1 cellular context compared by ENCODE assay signal in genomic region chr20:38109657-38110524, GRCh38.
TF ChIP-seq lines count a peak whose summit lies in the region.

No MANE protein-coding gene starts in this region.

TF ChIP-seq in HepG2, 621 proteins besides CTCF, POLR2A, EP300 and RAD21 (continued from another document and continues in another):
- TF ChIP-seq DBP (CRISPR knock-in tag; IDR thresholded peaks at IDR 0.05; ENCODE audit: not compliant biosample characterization) (no peak), CEBPB (IDR thresholded peaks at IDR 0.05; ENCODE audit: borderline replicate concordance, low read depth, low read length) (peak; percentile 95), RAD51 (IDR thresholded peaks at IDR 0.05; ENCODE audit: borderline replicate concordance) (no peak), NKX3-1 (CRISPR knock-in tag; IDR thresholded peaks at IDR 0.05) (no peak), STAT5B (CRISPR knock-in tag; IDR thresholded peaks at IDR 0.05) (no peak), SIN3A (IDR thresholded peaks at IDR 0.05; ENCODE audit: borderline replicate concordance, low read depth, low read length) (no peak), U2AF2 (IDR thresholded peaks at IDR 0.05; ENCODE audit: low read depth, low read length) (no peak), RBM39 (IDR thresholded peaks at IDR 0.05; ENCODE audit: low read depth, low read length, poor library complexity, severe bottlenecking) (no peak), AGO2 (optimal IDR thresholded peaks at IDR 0.05; ENCODE audit: low read depth, low read length) (no peak), HOXA3 (CRISPR knock-in tag; IDR thresholded peaks at IDR 0.05) (peak; percentile 13; the same call in 1 of the 2 replicates), PBX2 (CRISPR knock-in tag; IDR thresholded peaks at IDR 0.05) (peak; percentile 34), ZNF564 (CRISPR knock-in tag; IDR thresholded peaks at IDR 0.05) (no peak), ZNF160 (CRISPR knock-in tag; IDR thresholded peaks at IDR 0.05) (no peak), ZNF280B (CRISPR knock-in tag; IDR thresholded peaks at IDR 0.05; ENCODE audit: borderline replicate concordance) (no peak), ZMYM3 (CRISPR knock-in tag; IDR thresholded peaks at IDR 0.05) (no peak), TGIF2 (CRISPR knock-in tag; IDR thresholded peaks at IDR 0.05) (peak; percentile 98), MZF1 (CRISPR knock-in tag; IDR thresholded peaks at IDR 0.05; ENCODE audit: borderline replicate concordance) (no peak), ZNF850 (CRISPR knock-in tag; conservative IDR thresholded peaks at IDR 0.05) (no peak), ZMAT3 (CRISPR knock-in tag; conservative IDR thresholded peaks at IDR 0.05) (no peak), EHMT2 (IDR thresholded peaks at IDR 0.05; ENCODE audit: borderline replicate concordance, low read depth, low read length) (peak; percentile 49; the same call in 1 of the 2 replicates), JUND (CRISPR knock-in tag; IDR thresholded peaks at IDR 0.05) (peak; percentile 87), ZBTB7B (CRISPR knock-in tag; IDR thresholded peaks at IDR 0.05) (peak; percentile 53), IKZF5 (CRISPR knock-in tag; IDR thresholded peaks at IDR 0.05) (peak; percentile 72; the same call in 1 of the 2 replicates), GATA4 (IDR thresholded peaks at IDR 0.05; ENCODE audit: borderline replicate concordance, low read depth) (0 out of 2 replicates have a peak, but pooled peaks have one; percentile 15), PHF5A (CRISPR knock-in tag; IDR thresholded peaks at IDR 0.05; ENCODE audit: low read depth, unreplicated experiment) (no peak), ZNF552 (CRISPR knock-in tag; IDR thresholded peaks at IDR 0.05; ENCODE audit: borderline replicate concordance) (no peak), NAIF1 (CRISPR knock-in tag; IDR thresholded peaks at IDR 0.05; ENCODE audit: borderline replicate concordance) (no peak), CBX2 (IDR thresholded peaks at IDR 0.05; ENCODE audit: low read depth, low read length) (no peak), CBX2 (CRISPR knock-in tag; IDR thresholded peaks at IDR 0.05; ENCODE audit: low read depth) (no peak), ZNF576 (CRISPR knock-in tag; IDR thresholded peaks at IDR 0.05) (no peak), ZNF652 (CRISPR knock-in tag; IDR thresholded peaks at IDR 0.05; ENCODE audit: borderline replicate concordance, low read depth) (no peak), ELF3 (CRISPR knock-in tag; IDR thresholded peaks at IDR 0.05) (0 out of 2 replicates have a peak, but pooled peaks have one; percentile 19), MED8 (CRISPR knock-in tag; IDR thresholded peaks at IDR 0.05; ENCODE audit: insufficient replicate concordance) (no peak), HOXA5 (CRISPR knock-in tag; IDR thresholded peaks at IDR 0.05) (no peak), HDAC2 (CRISPR knock-in tag; IDR thresholded peaks at IDR 0.05) (peak; percentile 73; the same call in 1 of the 2 replicates), TCF7 (IDR thresholded peaks at IDR 0.05; ENCODE audit: low read depth) (peak; percentile 60), MBNL3 (CRISPR knock-in tag; conservative IDR thresholded peaks at IDR 0.05) (no peak), SNAPC2 (CRISPR knock-in tag; IDR thresholded peaks at IDR 0.05) (no peak), SRSF9 (IDR thresholded peaks at IDR 0.05; ENCODE audit: borderline replicate concordance, insufficient read depth, low read depth, low read length, poor library complexity, severe bottlenecking) (no peak), PLRG1 (conservative IDR thresholded peaks at IDR 0.05) (no peak), RXRA (CRISPR knock-in tag; IDR thresholded peaks at IDR 0.05) (peak; percentile 44; the same call in 1 of the 2 replicates), ZBTB46 (CRISPR knock-in tag; IDR thresholded peaks at IDR 0.05; ENCODE audit: borderline replicate concordance) (no peak), SMAD9 (CRISPR knock-in tag; IDR thresholded peaks at IDR 0.05) (no peak), BATF2 (CRISPR knock-in tag; IDR thresholded peaks at IDR 0.05) (no peak), TBX2 (CRISPR knock-in tag; IDR thresholded peaks at IDR 0.05; ENCODE audit: borderline replicate concordance) (peak; percentile 82), SMARCE1 (IDR thresholded peaks at IDR 0.05; ENCODE audit: borderline replicate concordance) (no peak), ATF1 (CRISPR knock-in tag; IDR thresholded peaks at IDR 0.05) (no peak), NR2F1 (CRISPR knock-in tag; IDR thresholded peaks at IDR 0.05) (peak; percentile 85 to 92), GTF2F1 (IDR thresholded peaks at IDR 0.05; ENCODE audit: low read length) (no peak), HNF1A (IDR thresholded peaks at IDR 0.05; ENCODE audit: low read depth) (no peak), HNF1A (CRISPR knock-in tag; IDR thresholded peaks at IDR 0.05; ENCODE audit: borderline replicate concordance) (no peak; the same call in 1 of the 2 replicates), NFE2 (CRISPR knock-in tag; IDR thresholded peaks at IDR 0.05) (0 out of 2 replicates have a peak, but pooled peaks have one; percentile 4), ZSCAN31 (CRISPR knock-in tag; IDR thresholded peaks at IDR 0.05; ENCODE audit: low read depth) (0 out of 2 replicates have a peak, but pooled peaks have one; percentile 29), RXRB (CRISPR knock-in tag; IDR thresholded peaks at IDR 0.05; ENCODE audit: borderline replicate concordance) (peak; percentile 45; the same call in 1 of the 2 replicates), GTF3A (CRISPR knock-in tag; conservative IDR thresholded peaks at IDR 0.05) (no peak), CAMTA2 (CRISPR knock-in tag; IDR thresholded peaks at IDR 0.05; ENCODE audit: borderline replicate concordance) (no peak), SRSF1 (optimal IDR thresholded peaks at IDR 0.05; ENCODE audit: low read depth, low read length) (no peak), BRD4 (CRISPR knock-in tag; IDR thresholded peaks at IDR 0.05) (no peak), ZNF121 (CRISPR knock-in tag; IDR thresholded peaks at IDR 0.05) (no peak), MAFK (conservative IDR thresholded peaks at IDR 0.05 in 1 of 2, IDR thresholded peaks at IDR 0.05 in 1 of 2; ENCODE audit: low read length in 2 of 2) (no peak), IRF9 (CRISPR knock-in tag; IDR thresholded peaks at IDR 0.05; ENCODE audit: borderline replicate concordance) (no peak), JUNB (CRISPR knock-in tag; IDR thresholded peaks at IDR 0.05; ENCODE audit: borderline replicate concordance) (peak; percentile 55; the same call in 1 of the 2 replicates), ZNF451 (CRISPR knock-in tag; IDR thresholded peaks at IDR 0.05) (no peak), ZFY (CRISPR knock-in tag; IDR thresholded peaks at IDR 0.05) (no peak), ZNF569 (CRISPR knock-in tag; IDR thresholded peaks at IDR 0.05; ENCODE audit: borderline replicate concordance) (no peak), ZNF354B (CRISPR knock-in tag; IDR thresholded peaks at IDR 0.05) (no peak), NFYC (CRISPR knock-in tag; IDR thresholded peaks at IDR 0.05) (no peak), SYNCRIP (IDR thresholded peaks at IDR 0.05; ENCODE audit: insufficient read depth, low read depth, low read length) (no peak), SIX4 (CRISPR knock-in tag; IDR thresholded peaks at IDR 0.05) (no peak), JUN (CRISPR knock-in tag; IDR thresholded peaks at IDR 0.05) (peak; percentile 65; the same call in 1 of the 2 replicates), NCOR1 (IDR thresholded peaks at IDR 0.05; ENCODE audit: borderline replicate concordance, low read length) (no peak; the same call in 1 of the 2 replicates), ZKSCAN8 (CRISPR knock-in tag; IDR thresholded peaks at IDR 0.05; ENCODE audit: borderline replicate concordance) (no peak)
